ENCODE assay signal across 1 cellular context in the genomic region with DNA sequence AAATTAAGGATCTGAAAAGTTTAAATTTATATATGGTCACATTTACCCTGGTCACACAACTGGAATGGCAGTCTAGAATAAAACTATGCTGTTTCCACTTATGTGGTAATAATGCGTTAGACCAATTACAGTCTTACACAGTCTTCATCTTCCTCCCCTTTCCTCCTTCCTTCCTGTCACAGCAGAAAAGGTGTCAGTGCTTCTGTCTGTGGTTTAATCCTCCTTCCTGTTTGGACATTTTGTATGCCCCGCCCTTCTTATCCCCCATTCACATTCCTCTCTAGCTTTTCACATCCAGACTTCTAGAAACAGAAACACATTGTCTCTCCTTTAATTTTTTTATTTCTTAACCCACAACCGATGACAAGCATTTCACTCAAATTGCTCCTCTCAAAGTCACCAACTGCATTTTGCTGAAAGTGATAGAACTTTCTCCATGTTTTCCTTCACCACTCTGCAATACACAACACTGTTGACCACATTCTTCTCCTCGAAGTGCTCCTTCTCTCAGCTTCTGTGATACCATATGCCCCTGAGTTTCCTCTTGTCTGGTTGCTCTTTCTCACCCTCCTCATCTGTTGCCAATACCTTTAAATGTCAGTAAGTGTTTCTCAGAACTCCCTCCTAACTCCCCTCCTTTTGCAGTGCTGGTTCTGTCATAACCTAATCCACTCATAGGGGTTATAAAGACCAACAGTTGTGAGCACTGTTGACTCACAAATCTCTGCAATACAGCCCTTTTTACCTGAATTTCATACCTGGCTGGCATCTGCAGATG.
TF ChIP-seq lines count a peak whose summit lies in the region.

No MANE protein-coding gene starts in this region.

TF ChIP-seq in IMR-90, 13 proteins besides CTCF, POLR2A, EP300 and RAD21 (continued from another document):
- TF ChIP-seq NFE2L2 (IDR thresholded peaks at IDR 0.05; ENCODE audit: low read depth, low read length): no peak
- TF ChIP-seq CEBPB (IDR thresholded peaks at IDR 0.05; ENCODE audit: low read depth, low read length): no peak
- no peak for TF ChIP-seq MAZ (IDR thresholded peaks at IDR 0.05; ENCODE audit: borderline replicate concordance, low read depth, low read length)
- TF ChIP-seq BHLHE40 (IDR thresholded peaks at IDR 0.05; ENCODE audit: low read depth, low read length): no peak
- no peak for TF ChIP-seq CHD1 (IDR thresholded peaks at IDR 0.05; ENCODE audit: low read depth, low read length)
- TF ChIP-seq, protein P1, sequence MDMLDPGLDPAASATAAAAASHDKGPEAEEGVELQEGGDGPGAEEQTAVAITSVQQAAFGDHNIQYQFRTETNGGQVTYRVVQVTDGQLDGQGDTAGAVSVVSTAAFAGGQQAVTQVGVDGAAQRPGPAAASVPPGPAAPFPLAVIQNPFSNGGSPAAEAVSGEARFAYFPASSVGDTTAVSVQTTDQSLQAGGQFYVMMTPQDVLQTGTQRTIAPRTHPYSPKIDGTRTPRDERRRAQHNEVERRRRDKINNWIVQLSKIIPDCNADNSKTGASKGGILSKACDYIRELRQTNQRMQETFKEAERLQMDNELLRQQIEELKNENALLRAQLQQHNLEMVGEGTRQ (IDR thresholded peaks at IDR 0.05; ENCODE audit: low read depth, low read length): no peak
- no peak for TF ChIP-seq RFX5 (IDR thresholded peaks at IDR 0.05; ENCODE audit: low read depth, low read length)
- no peak for TF ChIP-seq RCOR1 (IDR thresholded peaks at IDR 0.05; ENCODE audit: insufficient replicate concordance, low read length)
- no peak for TF ChIP-seq FOS (IDR thresholded peaks at IDR 0.05; ENCODE audit: low read depth, low read length)
